16 cellular contexts compared by ENCODE assay signal in the genomic region with DNA sequence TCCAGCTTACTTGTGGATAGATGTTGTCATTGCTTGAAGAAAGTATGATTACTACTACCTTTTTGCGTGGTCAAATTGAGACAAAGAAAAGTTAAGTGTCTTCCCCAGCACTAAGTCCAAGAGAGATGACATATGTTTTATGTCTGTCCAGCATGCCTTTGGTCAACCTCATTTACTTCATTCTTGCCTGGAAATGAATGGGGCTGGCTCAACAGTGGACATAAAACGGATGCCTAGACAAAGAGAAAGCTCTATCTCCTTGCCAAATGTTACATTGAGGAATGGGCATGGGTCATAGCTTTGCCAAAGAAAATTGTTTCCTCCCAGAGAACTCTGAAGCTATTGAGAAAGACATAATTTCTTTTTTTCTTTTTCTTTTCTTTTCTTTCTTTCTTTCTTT.
A peak's percentile ranks its signal among the peaks of the same experiment; 100 is the strongest.
DNase-seq lines count a peak whose midpoint lies in the region; ATAC-seq and TF ChIP-seq lines count a peak whose summit lies in the region.
"Had no signal": no experiment of that assay in that cellular context is flagged by ENCODE, and none has a peak within 500 bp of the region (broad histone marks: within the 10 kb centered on the region; RNA-seq: fewer than 3 reads in every experiment).

No MANE protein-coding gene starts in this region.

- H3K79me2 ChIP-seq in mammary epithelial cell (ENCODE audit: insufficient read depth, low read length) (no peaks in the 10 kb centered on the region), smooth muscle cell (ENCODE audit: low read depth) (no peaks in the 10 kb centered on the region)

- H3K4me1 ChIP-seq in mammary epithelial cell (ENCODE audit: insufficient read depth, low read length) = no peaks in the 10 kb centered on the region
- peaks cover 4% of the 10 kb centered on the region for H3K4me1 ChIP-seq in smooth muscle cell (ENCODE audit: low read depth)
- H3K4me1 ChIP-seq: Peyer's patch had no signal

- TF ChIP-seq CTCF in mammary epithelial cell (conservative IDR thresholded peaks at IDR 0.05 in 1 of 2, IDR thresholded peaks at IDR 0.05 in 1 of 2; ENCODE audit: extremely low read depth in 1 of 2, insufficient read depth in 1 of 2, low read depth in 1 of 2, low read length in 2 of 2) (no peak), MCF 10A (IDR thresholded peaks at IDR 0.05; ENCODE audit: unreplicated experiment) (no peak), astrocyte of the spinal cord (IDR thresholded peaks at IDR 0.05; ENCODE audit: low read depth, low read length) (no peak), fibroblast of the aortic adventitia (IDR thresholded peaks at IDR 0.05; ENCODE audit: insufficient read depth, low read length) (no peak), smooth muscle cell (IDR thresholded peaks at IDR 0.05; ENCODE audit: borderline replicate concordance, insufficient read depth, poor library complexity, severe bottlenecking) (no peak)

- no peaks in the 10 kb centered on the region for H3K27me3 Mint-ChIP-seq in MCF 10A (ENCODE audit: insufficient read depth, unreplicated experiment)
- H3K27me3 Mint-ChIP-seq in stimulated activated naive B cell treated with anti-CD40 and anti-IgM and Interleukin-4, amounts not matched to agents 10 μg/mL and 1 μg/mL and 100 μg/mL, for 72 hours = peaks cover 0 to 7% of the 10 kb centered on the region in 2 donors

- no peaks in the 10 kb centered on the region for H3K9me3 ChIP-seq in mammary epithelial cell (replicated peaks; ENCODE audit: insufficient read depth, low read length)
- H3K9me3 ChIP-seq in smooth muscle cell (replicated peaks; ENCODE audit: low read depth) = no peaks in the 10 kb centered on the region
- H3K9me3 ChIP-seq: Peyer's patch had no signal

- dilution Hi-C loops in mammary epithelial cell (cut with HindIII; ENCODE audit: low sequenced_read_pairs) = no loop called here

- POLR2A ChIA-PET in MCF 10A (lab: Yijun Ruan, JAX) = interaction anchor here (1.2 kb wide), 1 partner anchor 300 kb away, joined by 4 read pairs; no protein-coding TSS in a partner anchor

- H2AFZ ChIP-seq in mammary epithelial cell (ENCODE audit: low read depth, low read length) (peak overlapping the region; percentile 10), smooth muscle cell (ENCODE audit: low read depth) (peak overlapping the region; percentile 79)

- no peak for ATAC-seq in stimulated activated naive B cell treated with anti-CD40 and anti-IgM and Interleukin-4, amounts not matched to agents 10 μg/mL and 1 μg/mL and 100 μg/mL, for 72 hours (replicated peaks)
- ATAC-seq: HCT116 had no signal

- H3K9ac ChIP-seq in mammary epithelial cell (ENCODE audit: insufficient read depth, low read length) (no peak overlapping the region), smooth muscle cell (ENCODE audit: low read depth) (no peak overlapping the region)

- BruUV-seq in mammary epithelial cell (replicated peaks; lab: Mats Ljungman, UMichigan) = no TSS peak
- BruUV-seq in MCF 10A (replicated peaks; lab: Mats Ljungman, UMichigan) = no TSS peak

- intact Hi-C loops in mammary epithelial cell (cut with micrococcal nuclease) (loop anchor here (5.0 kb wide), 1 partner anchor 1275 kb away; no protein-coding TSS in a partner anchor), MCF 10A (cut with micrococcal nuclease) (loop anchor here (2.0 kb wide), 1 partner anchor 387 kb away; no protein-coding TSS in a partner anchor)

- H3K36me3 Mint-ChIP-seq in MCF 10A (ENCODE audit: insufficient read depth, unreplicated experiment) = no peaks in the 10 kb centered on the region
- no peaks in the 10 kb centered on the region for H3K36me3 Mint-ChIP-seq in stimulated activated naive B cell treated with anti-CD40 and anti-IgM and Interleukin-4, amounts not matched to agents 10 μg/mL and 1 μg/mL and 100 μg/mL, for 72 hours
- H3K36me3 Mint-ChIP-seq: CD4-positive, alpha-beta memory T cell had no signal

- CTCF ChIA-PET in mammary epithelial cell (lab: Charles Lee; ENCODE audit: low non-redundant PET) (no interaction called here), MCF 10A (lab: Yijun Ruan, JAX) (interaction anchor here (0.6 to 7.1 kb wide), 13 partner anchors 16 to 1036 kb away, joined by 3 to 128 read pairs (median 5); no protein-coding TSS in a partner anchor)

- H3K27me3 ChIP-seq in mammary epithelial cell (ENCODE audit: insufficient read depth, low read length) (peaks cover 3% of the 10 kb centered on the region), smooth muscle cell (ENCODE audit: low read depth) (no peaks in the 10 kb centered on the region)
- H3K27me3 ChIP-seq: Peyer's patch had no signal

- H3K4me3 ChIP-seq in mammary epithelial cell (replicated peaks in 1 of 3; ENCODE audit: insufficient read depth in 1 of 3, low read depth in 2 of 3, low read length in 3 of 3) = no peak overlapping the region
- H3K4me3 ChIP-seq in astrocyte of the spinal cord (ENCODE audit: low read depth, low read length) = no peak overlapping the region
- no peak overlapping the region for H3K4me3 ChIP-seq in fibroblast of the aortic adventitia (ENCODE audit: low read depth, low read length)
- H3K4me3 ChIP-seq in smooth muscle cell = no peak overlapping the region
- H3K4me3 ChIP-seq: Peyer's patch had no signal

- H3K36me3 ChIP-seq in mammary epithelial cell (ENCODE audit: insufficient read depth, low read length) (no peaks in the 10 kb centered on the region), smooth muscle cell (ENCODE audit: low read depth) (no peaks in the 10 kb centered on the region)
- H3K36me3 ChIP-seq: Peyer's patch had no signal

- no peak overlapping the region for H3K4me2 ChIP-seq in mammary epithelial cell (ENCODE audit: insufficient read depth, low read depth, low read length)
- H3K4me2 ChIP-seq in smooth muscle cell = no peak overlapping the region

- H3K27ac ChIP-seq in mammary epithelial cell (ENCODE audit: insufficient read depth, low read depth, low read length) (no peak overlapping the region), smooth muscle cell (ENCODE audit: low read depth) (no peak overlapping the region)
- H3K27ac ChIP-seq: Peyer's patch had no signal

- in situ Hi-C loops in mammary epithelial cell (cut with MboI; ENCODE audit: low sequenced_read_pairs in 2 of 2) = loop anchor here (25.0 kb wide), 2 partner anchors 280 to 305 kb away; no protein-coding TSS in a partner anchor
- in situ Hi-C loops in astrocyte of the spinal cord (cut with HindIII; ENCODE audit: low sequenced_read_pairs) = no loop called here

- no peaks in the 10 kb centered on the region for H3K4me1 Mint-ChIP-seq in MCF 10A (ENCODE audit: insufficient read depth, unreplicated experiment)
- no peaks in the 10 kb centered on the region for H3K4me1 Mint-ChIP-seq in stimulated activated naive B cell treated with anti-CD40 and anti-IgM and Interleukin-4, amounts not matched to agents 10 μg/mL and 1 μg/mL and 100 μg/mL, for 72 hours
- H3K4me1 Mint-ChIP-seq: CD4-positive, alpha-beta memory T cell had no signal

- no peak overlapping the region for H3K4me3 Mint-ChIP-seq in MCF 10A (ENCODE audit: unreplicated experiment)
- no peak overlapping the region for H3K4me3 Mint-ChIP-seq in stimulated activated naive B cell treated with anti-CD40 and anti-IgM and Interleukin-4, amounts not matched to agents 10 μg/mL and 1 μg/mL and 100 μg/mL, for 72 hours
- H3K4me3 Mint-ChIP-seq: CD4-positive, alpha-beta memory T cell had no signal

- DNase-seq in mammary epithelial cell = no peak
- DNase-seq in MCF 10A (ENCODE audit: unreplicated experiment) = no peak
- DNase-seq in astrocyte of the spinal cord (ENCODE audit: low read depth, low spot score) = peak; percentile 31
- DNase-seq in fibroblast of the aortic adventitia (ENCODE audit: low read depth) = peak; percentile 68
- DNase-seq in smooth muscle cell (lab: John Stamatoyannopoulos, UW; ENCODE audit: unreplicated experiment) = no peak
- no peak for DNase-seq in stimulated activated naive B cell treated with anti-CD40 and anti-IgM and Interleukin-4, amounts not matched to agents 10 μg/mL and 1 μg/mL and 100 μg/mL, for 72 hours
- no peak for DNase-seq in NCI-H1092 treated with DMSO at 0.1 percent for 48 hours (lab: John Stamatoyannopoulos, UW)
- no peak for DNase-seq in activated gamma-delta T cell treated with Interleukin-2 at 50 U/mL for 16 hours
- DNase-seq: 8988T; CD4-positive, alpha-beta memory T cell; NCI-H1436 treated with DMSO at 0.1 percent for 48 hours; NCI-H2029 treated with DMSO at 0.1 percent for 48 hours; NCI-H524; Peyer's patch; SHP77 had no signal

- H3K9me3 Mint-ChIP-seq in MCF 10A (ENCODE audit: unreplicated experiment) = no peaks in the 10 kb centered on the region
- no peaks in the 10 kb centered on the region for H3K9me3 Mint-ChIP-seq in stimulated activated naive B cell treated with anti-CD40 and anti-IgM and Interleukin-4, amounts not matched to agents 10 μg/mL and 1 μg/mL and 100 μg/mL, for 72 hours
- H3K9me3 Mint-ChIP-seq: CD4-positive, alpha-beta memory T cell had no signal

- H4K20me1 ChIP-seq in mammary epithelial cell (ENCODE audit: insufficient read depth, low read length) (no peaks in the 10 kb centered on the region), smooth muscle cell (ENCODE audit: low read depth) (no peaks in the 10 kb centered on the region)

- WGBS in mammary epithelial cell (ENCODE audit: low coverage, missing lambda C conversion rate) = 49% methylated on average over 2 of the region's 2 CpGs
- WGBS in smooth muscle cell (ENCODE audit: low lambda C conversion rate) = 87% methylated on average over 2 of the region's 2 CpGs

- H3K27ac Mint-ChIP-seq in MCF 10A (ENCODE audit: low read depth, unreplicated experiment) = no peak overlapping the region
- H3K27ac Mint-ChIP-seq in stimulated activated naive B cell treated with anti-CD40 and anti-IgM and Interleukin-4, amounts not matched to agents 10 μg/mL and 1 μg/mL and 100 μg/mL, for 72 hours = no peak overlapping the region
- H3K27ac Mint-ChIP-seq: CD4-positive, alpha-beta memory T cell had no signal

- H3F3A ChIP-seq in smooth muscle cell (ENCODE audit: low read depth) = no peaks in the 10 kb centered on the region

Comparison
In these comparisons a context has a peak if more than half of its experiments do, and no peak if none do; other contexts are left out.
1. DNase-seq: peak in astrocyte of the spinal cord (single experiment) and fibroblast of the aortic adventitia (single experiment); none in mammary epithelial cell (single experiment), MCF 10A (single experiment), smooth muscle cell (single experiment), stimulated activated naive B cell treated with anti-CD40 and anti-IgM and Interleukin-4, amounts not matched to agents 10 μg/mL and 1 μg/mL and 100 μg/mL, for 72 hours (single experiment), NCI-H1092 treated with DMSO at 0.1 percent for 48 hours (single experiment) and activated gamma-delta T cell treated with Interleukin-2 at 50 U/mL for 16 hours (single experiment).